In the genomic region with DNA sequence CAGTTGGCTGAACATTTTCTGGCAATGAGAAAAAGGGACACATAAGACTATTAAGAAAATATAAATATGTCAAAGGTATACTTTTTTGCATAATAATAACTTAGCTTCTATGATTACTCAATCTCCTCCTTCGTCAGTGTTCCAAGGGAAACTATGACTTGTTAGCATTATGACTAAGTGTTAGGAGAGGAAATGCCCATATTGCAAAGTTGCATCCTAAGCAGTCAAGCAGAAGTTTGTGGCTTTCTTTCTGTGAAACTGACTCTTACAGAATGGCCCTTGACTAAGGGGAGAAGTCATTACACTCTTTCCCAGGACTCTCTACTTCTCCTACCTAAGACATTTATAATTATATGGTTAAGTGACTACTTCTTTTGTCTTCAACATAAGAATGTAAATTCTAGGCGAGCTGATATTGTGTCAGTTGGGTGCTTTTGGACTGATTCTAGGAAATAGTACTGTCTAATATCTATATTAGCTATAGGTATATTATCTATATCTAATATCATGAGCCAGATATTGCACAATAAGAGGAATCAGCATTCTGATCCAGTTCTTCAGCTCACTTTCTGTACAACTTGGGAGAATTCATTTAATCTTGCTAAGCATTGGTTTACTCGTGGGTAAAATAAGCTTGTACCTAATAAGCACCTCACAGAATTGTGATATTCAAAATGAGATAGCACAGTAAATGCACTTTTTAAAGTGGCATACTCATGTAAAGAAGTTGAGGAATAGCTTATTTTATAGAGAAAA, we compare ENCODE assay signal across 10 cellular contexts. TPM values are rescaled to one million over a fixed set of nuclear protein-coding genes. Genes with fewer than 3 reads are reported as not detected.
A peak's percentile ranks its signal among the peaks of the same experiment; 100 is the strongest.
DNase-seq lines count a peak whose midpoint lies in the region; ATAC-seq and TF ChIP-seq lines count a peak whose summit lies in the region.
"Had no signal": no experiment of that assay in that cellular context is flagged by ENCODE, and none has a peak within 500 bp of the region (broad histone marks: within the 10 kb centered on the region; RNA-seq: fewer than 3 reads in every experiment).

No MANE protein-coding gene starts in this region.

- no peak overlapping the region for H3K9ac ChIP-seq in endodermal cell (ENCODE audit: extremely low read depth, low read length, poor library complexity, severe bottlenecking)
- H3K9ac ChIP-seq: parathyroid adenoma had no signal

- no peak overlapping the region for H3K27ac ChIP-seq in endodermal cell (ENCODE audit: low read depth, low read length)
- H3K27ac ChIP-seq: parathyroid adenoma had no signal

- H3K4me1 ChIP-seq in endodermal cell (ENCODE audit: control insufficient read depth, insufficient read depth, low read length): no peaks in the 10 kb centered on the region
- H3K4me1 ChIP-seq: parathyroid adenoma had no signal

- no peak overlapping the region for H3K4me3 ChIP-seq in endodermal cell (ENCODE audit: low read length)

- no peaks in the 10 kb centered on the region for H3K9me3 ChIP-seq in endodermal cell (ENCODE audit: control insufficient read depth, low read length)

- H3K4me1 Mint-ChIP-seq in endodermal cell: no peaks in the 10 kb centered on the region
- H3K4me1 Mint-ChIP-seq: brain had no signal

- WGBS in endodermal cell (ENCODE audit: insufficient coverage in 1 of 2, insufficient read length in 1 of 2), 2 experiments: 80 to 92% methylated on average over 1 to 2 of the region's 3 CpGs

- no peaks in the 10 kb centered on the region for H3K36me3 ChIP-seq in endodermal cell (ENCODE audit: control insufficient read depth, insufficient read depth, low read length)

- H3K36me3 Mint-ChIP-seq in endodermal cell (ENCODE audit: low read depth): no peaks in the 10 kb centered on the region
- H3K36me3 Mint-ChIP-seq: brain had no signal

- ATAC-seq in GM21381 (IDR thresholded peaks at IDR 0.05; ENCODE audit: unreplicated experiment) (peak; percentile 84), esophagus mucosa (peak; percentile 95)

- no peak for TF ChIP-seq CTCF in endodermal cell (conservative IDR thresholded peaks at IDR 0.05)

- no peak overlapping the region for H3K4me3 Mint-ChIP-seq in endodermal cell
- H3K4me3 Mint-ChIP-seq: brain had no signal

- no peaks in the 10 kb centered on the region for H3K27me3 Mint-ChIP-seq in endodermal cell (ENCODE audit: insufficient read depth)

- no peaks in the 10 kb centered on the region for H3K27me3 ChIP-seq in endodermal cell (ENCODE audit: control insufficient read depth, insufficient read depth, low read length, poor library complexity, severe bottlenecking)

- peak; percentile 30 for DNase-seq in A172 (ENCODE audit: low spot score)
- peak; percentile 37 for DNase-seq in LHCN-M2 (ENCODE audit: low read depth)
- no peak for DNase-seq in DMS114 treated with DMSO at 0.1 percent for 48 hours (lab: John Stamatoyannopoulos, UW; ENCODE audit: unreplicated experiment)
- DNase-seq in endodermal cell: no peak
- DNase-seq in HuH-7.5 (ENCODE audit: low spot score): no peak
- DNase-seq in activated naive CD4-positive, alpha-beta T cell treated with Interleukin-2 at 50 U/mL for 16 hours: no peak

- no peaks in the 10 kb centered on the region for H3K9me3 Mint-ChIP-seq in endodermal cell
- H3K9me3 Mint-ChIP-seq: brain had no signal

- no peak overlapping the region for H3K27ac Mint-ChIP-seq in endodermal cell
- H3K27ac Mint-ChIP-seq: brain had no signal

RNA-seq across cellular contexts. Expression of a gene that starts 16.4 kb away (rescaled TPM):
- 0.89 and 2.4 TPM in 2 replicates for total RNA-seq in A172 (2014; rRNA removed; shearing (Covaris generic))
- total RNA-seq in LHCN-M2 (2014; rRNA removed): not detected in 2 replicates
- polyA plus RNA-seq in LHCN-M2 (2012): not detected
- 2.9 TPM for total RNA-seq in esophagus mucosa
- not detected for total RNA-seq in endodermal cell
- polyA plus RNA-seq in endodermal cell (2013, experiment 1 of 2): not detected
- not detected for polyA plus RNA-seq in endodermal cell (2013, experiment 2 of 2)

RNA-seq across cellular contexts. Expression of a gene that starts 18.1 kb away (rescaled TPM):
- not detected in 2 replicates for total RNA-seq in A172 (2014; rRNA removed; shearing (Covaris generic))
- not detected in 2 replicates for total RNA-seq in LHCN-M2 (2014; rRNA removed)
- not detected for polyA plus RNA-seq in LHCN-M2 (2012)
- total RNA-seq in esophagus mucosa: not detected
- total RNA-seq in endodermal cell: not detected
- not detected for polyA plus RNA-seq in endodermal cell (2013, experiment 1 of 2)
- not detected for polyA plus RNA-seq in endodermal cell (2013, experiment 2 of 2)

RNA-seq across cellular contexts. Expression of a gene that starts 51.9 kb away (rescaled TPM):
- total RNA-seq in A172 (2014; rRNA removed; shearing (Covaris generic)): not detected in 2 replicates
- total RNA-seq in LHCN-M2 (2014; rRNA removed) (not detected in 2 replicates), esophagus mucosa (not detected), endodermal cell (not detected)
- polyA plus RNA-seq in LHCN-M2 (2012): not detected
- not detected for polyA plus RNA-seq in endodermal cell (2013, experiment 1 of 2)
- not detected for polyA plus RNA-seq in endodermal cell (2013, experiment 2 of 2)

Comparison
In these comparisons a context has a peak if more than half of its experiments do, and no peak if none do; other contexts are left out.
1. DNase-seq: peak in A172 (single experiment) and LHCN-M2 (single experiment); none in DMS114 treated with DMSO at 0.1 percent for 48 hours (single experiment), endodermal cell (single experiment), HuH-7.5 (single experiment) and activated naive CD4-positive, alpha-beta T cell treated with Interleukin-2 at 50 U/mL for 16 hours (single experiment).